ENCODE assay signal across 16 cellular contexts in genomic region chr11:96265236-96265737, GRCh38.
DNase-seq lines count a peak whose midpoint lies in the region; ATAC-seq and TF ChIP-seq lines count a peak whose summit lies in the region.
"Had no signal": no experiment of that assay in that cellular context is flagged by ENCODE, and none has a peak within 500 bp of the region (broad histone marks: within the 10 kb centered on the region; RNA-seq: fewer than 3 reads in every experiment).

No MANE protein-coding gene starts in this region.

- H2AK5ac ChIP-seq in neuronal stem cell (ENCODE audit: low read depth, low read length): no peak overlapping the region

- H3K27ac Mint-ChIP-seq in stimulated activated naive CD8-positive, alpha-beta T cell treated with anti-CD3 and anti-CD28 coated beads, Interleukin-15, Interleukin-2, amounts not matched to agents 100 ng/mL and 50 ng/mL, for 24 hours: peak overlapping the region; percentile 46
- H3K27ac Mint-ChIP-seq: activated naive CD4-positive, alpha-beta T cell treated with anti-CD3 and anti-CD28 coated beads for 36 hours had no signal

- H3K27me3 ChIP-seq in breast epithelium (no peaks in the 10 kb centered on the region), neuronal stem cell (ENCODE audit: control insufficient read depth in 3 of 3, insufficient read depth in 3 of 3, low read depth in 1 of 3, low read length in 3 of 3) (no peaks in the 10 kb centered on the region)
- H3K27me3 ChIP-seq: esophagus squamous epithelium had no signal

- H3K18ac ChIP-seq in neuronal stem cell (ENCODE audit: low read length): peak overlapping the region; percentile 86

- H2AFZ ChIP-seq in neuronal stem cell (ENCODE audit: low read length): no peak overlapping the region
- H2AFZ ChIP-seq: parathyroid adenoma had no signal

- no peak for ATAC-seq in stimulated activated naive CD8-positive, alpha-beta T cell treated with anti-CD3 and anti-CD28 coated beads, Interleukin-15, Interleukin-2, amounts not matched to agents 100 U/mL and 50 U/mL, for 24 hours
- no peak for ATAC-seq in HG03469 (IDR thresholded peaks at IDR 0.05; ENCODE audit: unreplicated experiment)

- H2BK15ac ChIP-seq in neuronal stem cell (ENCODE audit: low read length): no peak overlapping the region

- peaks cover 10% of the 10 kb centered on the region for H3K9me3 Mint-ChIP-seq in stimulated activated naive CD8-positive, alpha-beta T cell treated with anti-CD3 and anti-CD28 coated beads, Interleukin-15, Interleukin-2, amounts not matched to agents 100 ng/mL and 50 ng/mL, for 24 hours

- H4K91ac ChIP-seq in neuronal stem cell (ENCODE audit: low read depth, low read length, poor library complexity): no peak overlapping the region

- peaks cover 42% of the 10 kb centered on the region for H3K36me3 Mint-ChIP-seq in stimulated activated naive CD8-positive, alpha-beta T cell treated with anti-CD3 and anti-CD28 coated beads, Interleukin-15, Interleukin-2, amounts not matched to agents 100 ng/mL and 50 ng/mL, for 24 hours (ENCODE audit: low read depth)

- H3K23ac ChIP-seq in neuronal stem cell (ENCODE audit: low read depth, low read length, poor library complexity): no peak overlapping the region

- no peak overlapping the region for H3K4ac ChIP-seq in neuronal stem cell (ENCODE audit: low read length)

- no peak overlapping the region for H3K9ac ChIP-seq in neuronal stem cell (ENCODE audit: low read depth, low read length, poor library complexity)
- H3K9ac ChIP-seq: parathyroid adenoma had no signal

- intact Hi-C loops in breast epithelium (cut with DNase I; ENCODE audit: low total_unique reads): no loop called here

- no peak overlapping the region for H3K4me3 Mint-ChIP-seq in stimulated activated naive CD8-positive, alpha-beta T cell treated with anti-CD3 and anti-CD28 coated beads, Interleukin-15, Interleukin-2, amounts not matched to agents 100 ng/mL and 50 ng/mL, for 24 hours
- H3K4me3 Mint-ChIP-seq: activated naive CD4-positive, alpha-beta T cell treated with anti-CD3 and anti-CD28 coated beads for 36 hours had no signal

- H2BK12ac ChIP-seq in neuronal stem cell (ENCODE audit: low read length): no peak overlapping the region

- H3K79me1 ChIP-seq in neuronal stem cell (ENCODE audit: low read depth, low read length): no peaks in the 10 kb centered on the region

- H2BK120ac ChIP-seq in neuronal stem cell (ENCODE audit: low read depth, low read length): no peak overlapping the region

- H3K9me3 ChIP-seq in breast epithelium: no peaks in the 10 kb centered on the region
- peaks cover 0 to 8% of the 10 kb centered on the region in 2 donors for H3K9me3 ChIP-seq in neuronal stem cell (replicated peaks in 1 of 2; ENCODE audit: control insufficient read depth in 2 of 2, insufficient read depth in 1 of 2, low read depth in 1 of 2, low read length in 2 of 2)
- H3K9me3 ChIP-seq: esophagus squamous epithelium had no signal

- H3K4me1 ChIP-seq in breast epithelium (peaks cover 3 to 11% of the 10 kb centered on the region in 2 donors), neuronal stem cell (ENCODE audit: control insufficient read depth in 2 of 2, insufficient read depth in 1 of 2, low read depth in 1 of 2, low read length in 2 of 2) (no peaks in the 10 kb centered on the region)
- H3K4me1 ChIP-seq: parathyroid adenoma had no signal

- H3K36me3 ChIP-seq in breast epithelium (no peaks in the 10 kb centered on the region), neuronal stem cell (replicated peaks in 1 of 2; ENCODE audit: control insufficient read depth in 2 of 2, insufficient read depth in 2 of 2, low read length in 2 of 2) (no peaks in the 10 kb centered on the region)

- H4K8ac ChIP-seq in neuronal stem cell (ENCODE audit: low read depth, low read length): no peak overlapping the region

- TF ChIP-seq CTCF in breast epithelium (IDR thresholded peaks at IDR 0.05): no peak

- no peak for DNase-seq in stimulated activated naive CD8-positive, alpha-beta T cell treated with anti-CD3 and anti-CD28 coated beads, Interleukin-15, Interleukin-2, amounts not matched to agents 100 U/mL and 50 U/mL, for 24 hours
- DNase-seq in breast epithelium (ENCODE audit: low spot score in 2 of 2) (no peak), neuronal stem cell (ENCODE audit: low spot score) (no peak), SHP77 treated with DMSO at 0.1 percent for 48 hours (lab: John Stamatoyannopoulos, UW) (no peak), anterior cingulate cortex (lab: John Stamatoyannopoulos, UW) (no peak)
- DNase-seq in activated effector memory CD4-positive, alpha-beta T cell treated with anti-CD3 and anti-CD28 coated beads, Interleukin-2, amount 50 U/mL, for 16 hours: no peak
- DNase-seq: activated CD4-positive, alpha-beta T cell treated with anti-CD3 and anti-CD28 coated beads, Interleukin-2, amount 50 U/mL, for 48 hours; activated naive CD4-positive, alpha-beta T cell treated with anti-CD3 and anti-CD28 coated beads for 36 hours; cortex of kidney; esophagus squamous epithelium; hippocampal formation; NCI-H1694 treated with DMSO at 0.1 percent for 48 hours; NCI-H524 treated with DMSO at 0.1 percent for 48 hours had no signal

- H3K27ac ChIP-seq in breast epithelium (peak overlapping the region; percentile 90 to 94), neuronal stem cell (replicated peaks; ENCODE audit: low read length) (no peak overlapping the region)
- H3K27ac ChIP-seq: parathyroid adenoma had no signal

- H3K4me1 Mint-ChIP-seq in stimulated activated naive CD8-positive, alpha-beta T cell treated with anti-CD3 and anti-CD28 coated beads, Interleukin-15, Interleukin-2, amounts not matched to agents 100 ng/mL and 50 ng/mL, for 24 hours (ENCODE audit: low read depth): peaks cover 88% of the 10 kb centered on the region

- no peak overlapping the region for H3K14ac ChIP-seq in neuronal stem cell (ENCODE audit: low read length)

- H2BK5ac ChIP-seq in neuronal stem cell (ENCODE audit: low read length): no peak overlapping the region

- H3K4me3 ChIP-seq in breast epithelium (no peak overlapping the region), neuronal stem cell (ENCODE audit: low read length in 2 of 2) (no peak overlapping the region)
- H3K4me3 ChIP-seq: esophagus squamous epithelium had no signal

- no peak for TF ChIP-seq POLR2A in breast epithelium (IDR thresholded peaks at IDR 0.05)

- no peaks in the 10 kb centered on the region for H3K27me3 Mint-ChIP-seq in stimulated activated naive CD8-positive, alpha-beta T cell treated with anti-CD3 and anti-CD28 coated beads, Interleukin-15, Interleukin-2, amounts not matched to agents 100 ng/mL and 50 ng/mL, for 24 hours

- H3K4me2 ChIP-seq in neuronal stem cell (ENCODE audit: insufficient read depth, low read length, poor library complexity, severe bottlenecking): no peak overlapping the region

- WGBS in neuronal stem cell (ENCODE audit: extremely low coverage in 2 of 2, insufficient read length in 2 of 2, insufficient replicate concordance in 1 of 2), 2 donors: no CpG with 5 or more reads among the region's 8 CpGs
